Comparison of ENCODE assay signal across 7 cellular contexts in the genomic region with DNA sequence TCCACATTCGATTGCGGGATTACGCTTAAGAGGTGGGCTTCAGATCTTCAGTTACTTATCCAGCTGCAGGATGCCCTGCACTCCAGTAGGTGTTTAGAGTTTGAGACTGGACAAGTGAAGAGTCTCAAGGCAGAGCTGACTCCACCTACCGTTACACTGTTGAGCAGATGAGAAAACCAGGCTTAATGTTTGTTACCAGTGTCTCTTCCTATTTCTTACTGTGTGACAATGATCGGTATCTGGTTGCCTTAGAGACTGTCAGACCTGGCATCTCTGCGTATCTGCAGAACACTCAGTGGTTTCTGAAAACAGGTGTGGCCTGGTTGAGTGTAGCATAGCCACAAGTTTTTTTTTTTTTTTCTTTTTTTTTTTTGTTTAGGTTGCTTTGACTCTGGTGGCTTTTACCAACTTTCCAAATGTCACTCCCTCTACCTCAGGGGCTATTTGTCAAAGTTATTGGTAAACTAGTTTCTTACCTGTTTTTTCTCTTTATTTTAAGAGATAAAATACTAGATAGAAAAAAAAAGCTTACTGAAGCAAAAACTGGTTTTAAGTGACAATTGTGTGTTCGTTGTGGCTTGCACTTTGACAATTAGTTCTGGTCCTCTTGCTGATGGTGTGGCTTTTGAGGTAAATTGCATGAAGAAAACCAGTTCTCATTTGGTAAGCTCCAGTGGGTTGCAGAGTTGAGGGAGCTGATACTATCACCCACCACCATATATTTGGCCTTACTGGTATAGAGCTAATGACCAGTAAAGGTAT.
DNase-seq lines count a peak whose midpoint lies in the region; ATAC-seq, FAIRE-seq and TF ChIP-seq lines count a peak whose summit lies in the region.

No MANE protein-coding gene starts in this region.

- H4K20me1 ChIP-seq in SK-N-SH (ENCODE audit: insufficient read depth) = no peaks in the 10 kb centered on the region

- peak overlapping the region in 1 of 2 experiments; percentile 74; a peak in 2 of 4 replicates for H3K27ac ChIP-seq in SK-N-SH (ENCODE audit: low read depth in 2 of 2, low read length in 1 of 2)
- no peak overlapping the region for H3K27ac ChIP-seq in gastroesophageal sphincter

- TF ChIP-seq CTCF in SK-N-SH (IDR thresholded peaks at IDR 0.05) (no peak), gastroesophageal sphincter (IDR thresholded peaks at IDR 0.05) (no peak)

- POLR2A ChIA-PET in SK-N-SH (lab: Yijun Ruan, JAX) = no interaction called here

- ATAC-seq in GM18907 (IDR thresholded peaks at IDR 0.05; ENCODE audit: unreplicated experiment) = peak; percentile 90
- ATAC-seq in HG02840 (IDR thresholded peaks at IDR 0.05; ENCODE audit: low FRiP score, unreplicated experiment) = peak; percentile 83
- ATAC-seq in gastroesophageal sphincter = peak; percentile 16

- H3K4me3 ChIP-seq in SK-N-SH (ENCODE audit: low read depth in 2 of 2, low read length in 1 of 2) (no peak overlapping the region), gastroesophageal sphincter (no peak overlapping the region)

- no peaks in the 10 kb centered on the region for H3K9me3 ChIP-seq in SK-N-SH
- H3K9me3 ChIP-seq in gastroesophageal sphincter = no peaks in the 10 kb centered on the region

- peaks cover 0 to 23% of the 10 kb centered on the region in 2 experiments; a peak in 2 of 4 replicates for H3K4me1 ChIP-seq in SK-N-SH (ENCODE audit: control insufficient read depth in 1 of 2, insufficient read depth in 2 of 2, low read depth in 1 of 2, low read length in 1 of 2)
- peaks cover 3 to 15% (median 5%) of the 10 kb centered on the region in 3 donors for H3K4me1 ChIP-seq in gastroesophageal sphincter

- H3K36me3 ChIP-seq in SK-N-SH (replicated peaks in 1 of 2; ENCODE audit: control insufficient read depth in 1 of 2, insufficient read depth in 2 of 2, low read length in 1 of 2) (no peaks in the 10 kb centered on the region), gastroesophageal sphincter (no peaks in the 10 kb centered on the region)

- CTCF ChIA-PET in SK-N-SH (lab: Yijun Ruan, JAX) = interaction anchor here (0.7 to 1.7 kb wide), 5 partner anchors 11 to 129 kb away, joined by 3 to 6 read pairs (median 5); no protein-coding TSS in a partner anchor

- no peaks in the 10 kb centered on the region for H3F3A ChIP-seq in SK-N-SH (replicated peaks; ENCODE audit: insufficient read depth)

- H3K9me2 ChIP-seq in SK-N-SH = no peaks in the 10 kb centered on the region

- TF ChIP-seq POLR2A in gastroesophageal sphincter (IDR thresholded peaks at IDR 0.05) = no peak

- peak in 1 of 2 experiments; percentile 51; a peak in 2 of 4 replicates for TF ChIP-seq EP300 in SK-N-SH (IDR thresholded peaks at IDR 0.05; ENCODE audit: borderline replicate concordance in 1 of 2, low read depth in 1 of 2, low read length in 1 of 2)
- TF ChIP-seq EP300 in gastroesophageal sphincter (IDR thresholded peaks at IDR 0.05) = no peak

- WGBS in SK-N-SH (ENCODE audit: low lambda C conversion rate) = 75% methylated on average over 7 of the region's 7 CpGs
- 91% methylated on average over 7 of the region's 7 CpGs for WGBS in gastroesophageal sphincter (ENCODE audit: low coverage in 1 of 2), 2 donors

- peak; percentile 25 for DNase-seq in SK-N-SH
- no peak for DNase-seq in RCC 7860 (ENCODE audit: low spot score)
- DNase-seq in glomerular visceral epithelial cell (ENCODE audit: extremely low spot score) = no peak
- no peak for DNase-seq in NCI-H345 (lab: John Stamatoyannopoulos, UW)

- no peak overlapping the region for H3K9ac ChIP-seq in SK-N-SH

- no peak for FAIRE-seq in RCC 7860 (lab: Jason Lieb, UNC)

- no peak overlapping the region for H2AFZ ChIP-seq in SK-N-SH (ENCODE audit: low read depth)

- H3K27me3 ChIP-seq in SK-N-SH (ENCODE audit: insufficient read depth) (no peaks in the 10 kb centered on the region), gastroesophageal sphincter (no peaks in the 10 kb centered on the region)

- no peak; the same call in 1 of the 2 replicates for TF ChIP-seq RAD21 in SK-N-SH (IDR thresholded peaks at IDR 0.05; ENCODE audit: low read length)

- H3K4me2 ChIP-seq in SK-N-SH = no peak overlapping the region

- no peaks in the 10 kb centered on the region for H3K79me2 ChIP-seq in SK-N-SH (ENCODE audit: insufficient read depth)

TF ChIP-seq in SK-N-SH, 30 proteins besides CTCF, POLR2A, EP300 and RAD21:
- TF ChIP-seq JUND (IDR thresholded peaks at IDR 0.05) (no peak), RCOR1 (IDR thresholded peaks at IDR 0.05; ENCODE audit: low read length) (no peak), YY1 (IDR thresholded peaks at IDR 0.05; ENCODE audit: low read depth) (no peak), SIN3A (IDR thresholded peaks at IDR 0.05; ENCODE audit: borderline replicate concordance, low read depth, low read length) (no peak), GATA2 (CRISPR knock-in tag; IDR thresholded peaks at IDR 0.05) (peak; percentile 83), TEAD4 (IDR thresholded peaks at IDR 0.05; ENCODE audit: borderline replicate concordance, insufficient read depth) (no peak), RFX5 (IDR thresholded peaks at IDR 0.05; ENCODE audit: low read length) (no peak), MXI1 (IDR thresholded peaks at IDR 0.05; ENCODE audit: low read depth, low read length) (peak; percentile 29; the same call in 1 of the 2 replicates), RXRA (IDR thresholded peaks at IDR 0.05; ENCODE audit: borderline replicate concordance, low read depth) (no peak), ELF1 (IDR thresholded peaks at IDR 0.05) (no peak), CHD2 (IDR thresholded peaks at IDR 0.05; ENCODE audit: low read length, partially characterized antibody) (no peak), USF2 (IDR thresholded peaks at IDR 0.05; ENCODE audit: borderline replicate concordance, low read depth, low read length) (no peak)
TF ChIP-seq in SK-N-SH: peak in this region for 2.

Comparison
In these comparisons a context has a peak if more than half of its experiments do, and no peak if none do; other contexts are left out.
1. ATAC-seq: peak in every context shown above with its lines; median percentile 90 in GM18907; 83 in HG02840; 16 in gastroesophageal sphincter.